In genomic region chr2:217127744-217128143, GRCh38 we compare ENCODE assay signal across 29 cellular contexts.
DNase-seq lines count a peak whose midpoint lies in the region; ATAC-seq, FAIRE-seq and TF ChIP-seq lines count a peak whose summit lies in the region.
"Had no signal": no experiment of that assay in that cellular context is flagged by ENCODE, and none has a peak within 500 bp of the region (broad histone marks: within the 10 kb centered on the region; RNA-seq: fewer than 3 reads in every experiment).

No MANE protein-coding gene starts in this region.

- no peaks in the 10 kb centered on the region for H3K36me3 Mint-ChIP-seq in activated naive CD4-positive, alpha-beta T cell treated with anti-CD3 and anti-CD28 coated beads, Interleukin-2, amount 10 ng/mL, durations not matched to agents 7 days and 5 days
- H3K36me3 Mint-ChIP-seq: IgD-negative memory B cell, memory B cell, naive B cell had no signal

- TF ChIP-seq CTCF in tibial nerve (IDR thresholded peaks at IDR 0.05) = no peak

- H3K27ac ChIP-seq in tibial nerve = no peak overlapping the region
- H3K27ac ChIP-seq: PC-9, SJSA1 had no signal

- no peaks in the 10 kb centered on the region for H3K9me3 Mint-ChIP-seq in activated naive CD4-positive, alpha-beta T cell treated with anti-CD3 and anti-CD28 coated beads, Interleukin-2, amount 10 ng/mL, durations not matched to agents 7 days and 5 days
- H3K9me3 Mint-ChIP-seq: activated B cell treated with CpG ODN at 0.5 μM for 24 hours; activated CD4-positive, alpha-beta memory T cell treated with anti-CD3 and anti-CD28 coated beads, Interleukin-2, amount 10 ng/mL, durations not matched to agents 7 days and 5 days had no signal

- DNase-seq in H4 (ENCODE audit: low spot score) (peak; percentile 67), NCI-H1930 (lab: John Stamatoyannopoulos, UW) (peak; percentile 65 to 89), tibial nerve (ENCODE audit: low spot score in 2 of 2) (no peak)
- no peak for DNase-seq in activated naive CD4-positive, alpha-beta T cell treated with anti-CD3 and anti-CD28 coated beads, Interleukin-2, amount 10 ng/mL, durations not matched to agents 7 days and 5 days
- DNase-seq in stimulated activated CD4-positive, alpha-beta T cell treated with anti-CD3 and anti-CD28 coated beads, Interleukin-1b, Interleukin-23, amount 100 ng/mL, for 48 hours = no peak
- DNase-seq: activated B cell treated with CpG ODN at 0.5 μM for 24 hours; activated CD4-positive, alpha-beta memory T cell treated with anti-CD3 and anti-CD28 coated beads, Interleukin-2, amount 10 ng/mL, durations not matched to agents 7 days and 5 days; activated gamma-delta T cell; activated T-cell treated with anti-CD3 and anti-CD28 coated beads for 4 hours; Caco-2; cerebellar nuclear complex; effector CD4-positive, alpha-beta T cell; naive B cell; NCI-H2171 treated with DMSO at 0.1 percent for 48 hours; NCI-H82; occipital lobe; PC-9; retina; substantia nigra; T-helper 9 cell had no signal

- no peaks in the 10 kb centered on the region for H3K27me3 ChIP-seq in tibial nerve
- H3K27me3 ChIP-seq: SJSA1 had no signal

- peaks cover 18% of the 10 kb centered on the region for H3K27me3 Mint-ChIP-seq in activated naive CD4-positive, alpha-beta T cell treated with anti-CD3 and anti-CD28 coated beads, Interleukin-2, amount 10 ng/mL, durations not matched to agents 7 days and 5 days

- no peaks in the 10 kb centered on the region for H3K9me3 ChIP-seq in tibial nerve
- H3K9me3 ChIP-seq: Caco-2, SJSA1 had no signal

- CTCF ChIA-PET in activated naive CD4-positive, alpha-beta T cell treated with anti-CD3 and anti-CD28 coated beads, Interleukin-2, amount 10 ng/mL, durations not matched to agents 7 days and 5 days (lab: Charles Lee) = no interaction called here

- H3K4me3 Mint-ChIP-seq in activated naive CD4-positive, alpha-beta T cell treated with anti-CD3 and anti-CD28 coated beads, Interleukin-2, amount 10 ng/mL, durations not matched to agents 7 days and 5 days = no peak overlapping the region
- H3K4me3 Mint-ChIP-seq: activated B cell treated with CpG ODN at 0.5 μM for 24 hours; activated CD4-positive, alpha-beta memory T cell treated with anti-CD3 and anti-CD28 coated beads, Interleukin-2, amount 10 ng/mL, durations not matched to agents 7 days and 5 days; B cell; IgD-negative memory B cell; memory B cell; naive B cell had no signal

- H3K4me1 Mint-ChIP-seq in activated naive CD4-positive, alpha-beta T cell treated with anti-CD3 and anti-CD28 coated beads, Interleukin-2, amount 10 ng/mL, durations not matched to agents 7 days and 5 days = no peaks in the 10 kb centered on the region
- H3K4me1 Mint-ChIP-seq: activated B cell treated with CpG ODN at 0.5 μM for 24 hours; activated CD4-positive, alpha-beta memory T cell treated with anti-CD3 and anti-CD28 coated beads, Interleukin-2, amount 10 ng/mL, durations not matched to agents 7 days and 5 days; B cell; IgD-negative memory B cell; memory B cell; naive B cell had no signal

- H3K4me1 ChIP-seq in tibial nerve = no peaks in the 10 kb centered on the region
- H3K4me1 ChIP-seq: Caco-2 had no signal

- WGBS in tibial nerve, 2 donors = 60 to 85% methylated on average over 2 of the region's 2 CpGs

- no peak overlapping the region for H3K4me3 ChIP-seq in tibial nerve
- H3K4me3 ChIP-seq: PC-9, SJSA1 had no signal

- ATAC-seq in SK-N-SH treated with all-trans-retinoic acid at 6 μM for 48 hours (no peak), GM19452 (IDR thresholded peaks at IDR 0.05; ENCODE audit: unreplicated experiment) (no peak)
- ATAC-seq: esophagus mucosa had no signal

- TF ChIP-seq POLR2A in tibial nerve (IDR thresholded peaks at IDR 0.05) = no peak

- H3K36me3 ChIP-seq in tibial nerve = no peaks in the 10 kb centered on the region
- H3K36me3 ChIP-seq: SJSA1 had no signal

- TF ChIP-seq EP300 in tibial nerve (IDR thresholded peaks at IDR 0.05) = no peak

- FAIRE-seq in islet of Langerhans (lab: Jason Lieb, UNC) = peak; percentile 47
- FAIRE-seq: urothelium cell line had no signal

- no peak overlapping the region for H3K27ac Mint-ChIP-seq in activated naive CD4-positive, alpha-beta T cell treated with anti-CD3 and anti-CD28 coated beads, Interleukin-2, amount 10 ng/mL, durations not matched to agents 7 days and 5 days
- H3K27ac Mint-ChIP-seq: activated B cell treated with CpG ODN at 0.5 μM for 24 hours; activated CD4-positive, alpha-beta memory T cell treated with anti-CD3 and anti-CD28 coated beads, Interleukin-2, amount 10 ng/mL, durations not matched to agents 7 days and 5 days; B cell; IgD-negative memory B cell; memory B cell; naive B cell had no signal

TF ChIP-seq in SK-N-SH treated with all-trans-retinoic acid at 6 μM for 48 hours, 23 proteins besides CTCF, POLR2A, EP300 and RAD21:
- TF ChIP-seq PPARA (CRISPR knock-in tag; IDR thresholded peaks at IDR 0.05; ENCODE audit: borderline replicate concordance) = no peak
- peak; percentile 84 for TF ChIP-seq TCF4 (CRISPR knock-in tag; IDR thresholded peaks at IDR 0.05; ENCODE audit: borderline replicate concordance)
- TF ChIP-seq ZNF8 (CRISPR knock-in tag; IDR thresholded peaks at IDR 0.05) = no peak
- no peak for TF ChIP-seq ARNTL (CRISPR knock-in tag; IDR thresholded peaks at IDR 0.05; ENCODE audit: borderline replicate concordance, low read depth)
- TF ChIP-seq CSRNP3 (CRISPR knock-in tag; IDR thresholded peaks at IDR 0.05) = no peak
- 0 out of 2 replicates have a peak, but pooled peaks have one; percentile 21 for TF ChIP-seq ZNF70 (CRISPR knock-in tag; IDR thresholded peaks at IDR 0.05)
- no peak for TF ChIP-seq OSR1 (CRISPR knock-in tag; IDR thresholded peaks at IDR 0.05)
- TF ChIP-seq PATZ1 (CRISPR knock-in tag; IDR thresholded peaks at IDR 0.05; ENCODE audit: borderline replicate concordance) = no peak
- TF ChIP-seq BACH2 (CRISPR knock-in tag; IDR thresholded peaks at IDR 0.05; ENCODE audit: borderline replicate concordance) = no peak
- no peak for TF ChIP-seq SNAI2 (CRISPR knock-in tag; IDR thresholded peaks at IDR 0.05)
- peak; percentile 85 for TF ChIP-seq TSHZ2 (CRISPR knock-in tag; IDR thresholded peaks at IDR 0.05)

Comparison
In these comparisons a context has a peak if more than half of its experiments do, and no peak if none do; other contexts are left out.
1. DNase-seq: peak in H4 (single experiment) and NCI-H1930 (2 of 2); none in activated naive CD4-positive, alpha-beta T cell treated with anti-CD3 and anti-CD28 coated beads, Interleukin-2, amount 10 ng/mL, durations not matched to agents 7 days and 5 days (single experiment), stimulated activated CD4-positive, alpha-beta T cell treated with anti-CD3 and anti-CD28 coated beads, Interleukin-1b, Interleukin-23, amount 100 ng/mL, for 48 hours (single experiment) and tibial nerve (0 of 2).